In the genomic region with DNA sequence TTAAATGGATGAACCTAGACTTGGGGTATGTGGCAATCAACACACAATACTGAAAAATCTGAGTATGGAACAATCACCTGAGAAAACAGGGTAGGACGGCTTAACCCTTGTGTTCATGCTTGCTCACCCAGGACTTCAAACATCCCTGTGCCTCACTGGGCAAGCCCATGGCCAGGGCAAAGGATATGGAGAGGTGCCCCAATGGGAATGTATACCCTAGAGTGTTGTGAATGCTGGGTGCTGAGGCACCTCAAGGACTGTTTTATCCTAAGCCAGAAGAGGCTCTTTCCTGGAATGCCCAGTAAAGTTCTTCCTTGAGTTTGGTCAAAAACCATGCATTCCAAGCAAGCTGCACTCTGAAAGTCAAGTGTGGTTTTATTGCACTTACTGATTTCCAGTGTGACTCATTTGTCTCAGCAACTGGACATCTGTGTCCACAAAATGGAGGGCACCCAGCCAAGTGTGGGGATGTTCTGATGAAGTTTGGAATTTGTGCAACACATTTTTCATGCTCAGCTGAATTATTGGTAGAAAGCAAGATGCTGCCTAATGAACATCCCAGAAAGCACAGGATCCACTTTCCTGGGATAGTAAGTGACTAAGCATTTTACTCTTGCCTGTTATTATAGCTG, we compare ENCODE assay signal across 9 cellular contexts.
DNase-seq lines count a peak whose midpoint lies in the region; ATAC-seq lines count a peak whose summit lies in the region.
"Had no signal": no experiment of that assay in that cellular context is flagged by ENCODE, and none has a peak within 500 bp of the region (broad histone marks: within the 10 kb centered on the region; RNA-seq: fewer than 3 reads in every experiment).

No MANE protein-coding gene starts in this region.

- no peaks in the 10 kb centered on the region for H3K27me3 ChIP-seq in adipocyte (replicated peaks; ENCODE audit: control insufficient read depth, insufficient read depth, low read length)
- H3K27me3 ChIP-seq in effector memory CD4-positive, alpha-beta T cell (replicated peaks; ENCODE audit: control insufficient read depth, insufficient read depth, low read length, poor library complexity, severe bottlenecking): no peaks in the 10 kb centered on the region

- H3K4me1 ChIP-seq in adipocyte (ENCODE audit: control insufficient read depth, insufficient read depth, low read length): peaks cover 18% of the 10 kb centered on the region
- H3K4me1 ChIP-seq in effector memory CD4-positive, alpha-beta T cell (ENCODE audit: control insufficient read depth, insufficient read depth, low read length, poor library complexity, severe bottlenecking): no peaks in the 10 kb centered on the region

- H3K4me3 ChIP-seq in adipocyte (ENCODE audit: low read length): no peak overlapping the region
- H3K4me3 ChIP-seq in effector memory CD4-positive, alpha-beta T cell (ENCODE audit: insufficient read depth, low read depth, low read length, poor library complexity, severe bottlenecking): no peak overlapping the region

- peak in 1 of 2 donors; percentile 74 for ATAC-seq in left cardiac atrium

- no peak overlapping the region for H3K27ac ChIP-seq in effector memory CD4-positive, alpha-beta T cell (ENCODE audit: insufficient read depth, low read length, poor library complexity, severe bottlenecking)

- peak overlapping the region; percentile 67 for H3K9ac ChIP-seq in adipocyte (ENCODE audit: low read length)

- no peaks in the 10 kb centered on the region for H3K36me3 ChIP-seq in adipocyte (ENCODE audit: control insufficient read depth, insufficient read depth, low read length, severe bottlenecking)
- no peaks in the 10 kb centered on the region for H3K36me3 ChIP-seq in effector memory CD4-positive, alpha-beta T cell (ENCODE audit: control insufficient read depth, insufficient read depth, low read length)

- DNase-seq in GOT3 (lab: John Stamatoyannopoulos, UW): peak; percentile 24
- DNase-seq in adipocyte (ENCODE audit: low read depth): peak; percentile 95
- peak; percentile 63 for DNase-seq in left cardiac atrium
- peak; percentile 95 for DNase-seq in stromal cell of bone marrow (ENCODE audit: low read depth)
- no peak for DNase-seq in stimulated activated CD4-positive, alpha-beta T cell treated with anti-CD3 and anti-CD28 coated beads, Interleukin-2, amount 100 ng/mL, for 48 hours
- no peak for DNase-seq in effector memory CD4-positive, alpha-beta T cell
- DNase-seq in activated CD4-positive, alpha-beta T cell treated with anti-CD3 and anti-CD28 coated beads, Interleukin-2, amount 50 U/mL, for 48 hours: no peak
- no peak for DNase-seq in activated T-cell treated with anti-CD3 and anti-CD28 coated beads, Interleukin-2, amount 50 U/mL, for 1 hour
- DNase-seq: NCI-H524 had no signal

- H3K9me3 ChIP-seq in adipocyte (ENCODE audit: control insufficient read depth, low read length): no peaks in the 10 kb centered on the region
- H3K9me3 ChIP-seq in effector memory CD4-positive, alpha-beta T cell (ENCODE audit: control insufficient read depth, low read length): no peaks in the 10 kb centered on the region

- intact Hi-C loops in left cardiac atrium (cut with DNase I): no loop called here

Comparison
In these comparisons a context has a peak if more than half of its experiments do, and no peak if none do; other contexts are left out.
1. DNase-seq: peak in GOT3 (single experiment), adipocyte (single experiment), left cardiac atrium (single experiment) and stromal cell of bone marrow (single experiment); none in stimulated activated CD4-positive, alpha-beta T cell treated with anti-CD3 and anti-CD28 coated beads, Interleukin-2, amount 100 ng/mL, for 48 hours (0 of 2), effector memory CD4-positive, alpha-beta T cell (0 of 3), activated CD4-positive, alpha-beta T cell treated with anti-CD3 and anti-CD28 coated beads, Interleukin-2, amount 50 U/mL, for 48 hours (0 of 2) and activated T-cell treated with anti-CD3 and anti-CD28 coated beads, Interleukin-2, amount 50 U/mL, for 1 hour (single experiment).